Comparison of ENCODE assay signal across 16 cellular contexts in the genomic region with DNA sequence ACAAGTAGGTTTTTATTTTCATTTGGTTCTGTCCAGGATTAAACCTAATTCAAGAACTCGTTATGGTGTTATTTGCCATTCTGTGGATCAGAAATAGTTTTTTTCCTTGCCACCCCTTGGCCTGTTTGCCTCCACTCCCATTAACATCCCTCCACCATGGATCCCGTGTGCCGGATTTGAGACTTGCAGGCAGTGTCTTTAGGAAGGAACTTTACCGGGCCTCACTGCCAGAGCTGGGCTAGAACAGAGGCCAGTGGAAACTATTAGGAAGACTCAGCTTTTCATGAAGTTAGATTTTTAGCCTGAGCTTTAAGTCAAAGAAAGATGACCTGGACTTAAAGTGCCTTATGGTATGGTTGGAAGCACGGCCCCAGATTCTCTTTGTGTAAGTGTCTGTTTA. TPM values are rescaled to one million over a fixed set of nuclear protein-coding genes. Genes with fewer than 3 reads are reported as not detected.
DNase-seq lines count a peak whose midpoint lies in the region; ATAC-seq, FAIRE-seq and TF ChIP-seq lines count a peak whose summit lies in the region.
"Had no signal": no experiment of that assay in that cellular context is flagged by ENCODE, and none has a peak within 500 bp of the region (broad histone marks: within the 10 kb centered on the region; RNA-seq: fewer than 3 reads in every experiment).

No MANE protein-coding gene starts in this region.

- POLR2A ChIA-PET in T-cell (lab: Charles Lee) (no interaction called here), WTC11 (lab: Charles Lee) (interaction anchor here (2.6 kb wide), 1 partner anchor 118 kb away, joined by 7 read pairs; a partner anchor contains a TSS)

- peak overlapping the region; percentile 39 to 94 for H3K4me3 ChIP-seq in esophagus (ENCODE audit: low read depth in 1 of 2, low read length in 2 of 2)
- no peak overlapping the region for H3K4me3 ChIP-seq in small intestine (ENCODE audit: low read depth in 1 of 2, low read length in 2 of 2)

- no peak for TF ChIP-seq CTCF in WTC11 (IDR thresholded peaks at IDR 0.05)
- no peak for TF ChIP-seq CTCF in GM13976 (IDR thresholded peaks at IDR 0.05; ENCODE audit: borderline replicate concordance, control extremely low read depth, extremely low read depth, insufficient read depth, missing control alignments)

- in situ Hi-C loops in GM13976 (cut with MboI; ENCODE audit: low sequenced_read_pairs, unreplicated experiment), result no loop called here

- 88 to 93% methylated on average over 5 of the region's 5 CpGs for WGBS in esophagus, 2 donors
- WGBS in small intestine, 3 donors, result 90 to 95% (median 92%) methylated on average over 5 of the region's 5 CpGs

- no peaks in the 10 kb centered on the region for H3K9me3 ChIP-seq in esophagus (ENCODE audit: control insufficient read depth in 2 of 2, insufficient read depth in 1 of 2, low read depth in 1 of 2, low read length in 1 of 2)
- H3K9me3 ChIP-seq in small intestine (ENCODE audit: control insufficient read depth, low read depth), result no peaks in the 10 kb centered on the region
- H3K9me3 ChIP-seq: BE2C had no signal

- no peak for FAIRE-seq in small intestine (lab: Jason Lieb, UNC)
- FAIRE-seq: TTC549 had no signal

- no peak overlapping the region for H3K4me3 Mint-ChIP-seq in activated naive CD4-positive, alpha-beta T cell treated with anti-CD3 and anti-CD28 coated beads, Interleukin-2, amount 50 U/mL, for 24 hours
- peak overlapping the region in 1 of 3 donors; percentile 13 for H3K4me3 Mint-ChIP-seq in T-cell
- no peak overlapping the region for H3K4me3 Mint-ChIP-seq in WTC11
- H3K4me3 Mint-ChIP-seq: mesothelial cell of epicardium had no signal

- no peak overlapping the region for H3K27ac ChIP-seq in esophagus (ENCODE audit: low read depth in 2 of 2, low read length in 1 of 2)
- peak overlapping the region; percentile 27 for H3K27ac ChIP-seq in temporal lobe (ENCODE audit: low read depth, low read length)
- H3K27ac ChIP-seq in small intestine (ENCODE audit: low read depth in 1 of 2, low read length in 1 of 2), result no peak overlapping the region

- no peaks in the 10 kb centered on the region for H3K36me3 ChIP-seq in esophagus (ENCODE audit: control insufficient read depth in 2 of 2, insufficient read depth in 2 of 2, low read length in 1 of 2)
- H3K36me3 ChIP-seq in small intestine (ENCODE audit: control insufficient read depth in 2 of 2, insufficient read depth in 2 of 2, low read length in 2 of 2), result no peaks in the 10 kb centered on the region
- H3K36me3 ChIP-seq: BE2C had no signal

- H3K4me1 ChIP-seq in esophagus (ENCODE audit: control insufficient read depth in 2 of 2, insufficient read depth in 2 of 2, low read length in 1 of 2), result peaks cover 2 to 4% of the 10 kb centered on the region in 2 donors
- H3K4me1 ChIP-seq in small intestine (ENCODE audit: control insufficient read depth in 2 of 2, insufficient read depth in 1 of 2, low read depth in 1 of 2, low read length in 1 of 2), result peaks cover 3 to 4% of the 10 kb centered on the region in 2 donors
- H3K4me1 ChIP-seq: BE2C had no signal

- ATAC-seq in T-cell (replicated peaks in 1 of 4), result no peak
- no peak for ATAC-seq in WTC11

- DNase-seq in activated naive CD4-positive, alpha-beta T cell treated with Interleukin-2 at 50 U/mL for 16 hours, result no peak
- no peak for DNase-seq in T-cell
- no peak for DNase-seq in WTC11 (ENCODE audit: low spot score)
- no peak for DNase-seq in GM13976 (ENCODE audit: low spot score)
- no peak for DNase-seq in small intestine
- DNase-seq: BE2C; GF-D8; NCI-H1105; NCI-H446; Right ventricle myocardium superior; stimulated activated CD4-positive, alpha-beta T cell treated with anti-CD3 and anti-CD28 coated beads, Interleukin-2, amount 100 ng/mL, for 48 hours had no signal

- H3K9me3 Mint-ChIP-seq in activated naive CD4-positive, alpha-beta T cell treated with anti-CD3 and anti-CD28 coated beads, Interleukin-2, amount 50 U/mL, for 24 hours, result peaks cover 9% of the 10 kb centered on the region
- no peaks in the 10 kb centered on the region for H3K9me3 Mint-ChIP-seq in T-cell
- H3K9me3 Mint-ChIP-seq in WTC11, result no peaks in the 10 kb centered on the region
- H3K9me3 Mint-ChIP-seq: mesothelial cell of epicardium had no signal

- H3K27me3 Mint-ChIP-seq in activated naive CD4-positive, alpha-beta T cell treated with anti-CD3 and anti-CD28 coated beads, Interleukin-2, amount 50 U/mL, for 24 hours, result no peaks in the 10 kb centered on the region
- H3K27me3 Mint-ChIP-seq in T-cell (no peaks in the 10 kb centered on the region), WTC11 (ENCODE audit: low read depth) (peaks cover 20% of the 10 kb centered on the region)

- no peaks in the 10 kb centered on the region for H3K27me3 ChIP-seq in esophagus (ENCODE audit: control insufficient read depth in 1 of 2, insufficient read depth in 2 of 2, low read length in 2 of 2)
- H3K27me3 ChIP-seq in small intestine (ENCODE audit: control insufficient read depth in 2 of 2, insufficient read depth in 2 of 2, low read length in 2 of 2), result no peaks in the 10 kb centered on the region

- H3K4me1 Mint-ChIP-seq in activated naive CD4-positive, alpha-beta T cell treated with anti-CD3 and anti-CD28 coated beads, Interleukin-2, amount 50 U/mL, for 24 hours, result peaks cover 81% of the 10 kb centered on the region
- H3K4me1 Mint-ChIP-seq in T-cell (peaks cover 78 to 83% (median 83%) of the 10 kb centered on the region in 3 donors), WTC11 (peaks cover 72% of the 10 kb centered on the region)

- peaks cover 3% of the 10 kb centered on the region for H3K36me3 Mint-ChIP-seq in activated naive CD4-positive, alpha-beta T cell treated with anti-CD3 and anti-CD28 coated beads, Interleukin-2, amount 50 U/mL, for 24 hours
- no peaks in the 10 kb centered on the region for H3K36me3 Mint-ChIP-seq in T-cell
- H3K36me3 Mint-ChIP-seq in WTC11, result no peaks in the 10 kb centered on the region
- H3K36me3 Mint-ChIP-seq: mesothelial cell of epicardium had no signal

- CTCF ChIA-PET in T-cell (lab: Charles Lee), result no interaction called here
- CTCF ChIA-PET in WTC11 (lab: Charles Lee), result interaction anchor here (1.0 kb wide), 1 partner anchor 97 kb away, joined by 3 read pairs; a partner anchor contains a TSS

- H3K27ac Mint-ChIP-seq in activated naive CD4-positive, alpha-beta T cell treated with anti-CD3 and anti-CD28 coated beads, Interleukin-2, amount 50 U/mL, for 24 hours, result peak overlapping the region; percentile 57
- peak overlapping the region; percentile 4 to 62 for H3K27ac Mint-ChIP-seq in T-cell
- no peak overlapping the region for H3K27ac Mint-ChIP-seq in WTC11
- H3K27ac Mint-ChIP-seq: mesothelial cell of epicardium had no signal

TF ChIP-seq in WTC11, 78 proteins besides CTCF, POLR2A, EP300 and RAD21:
- TF ChIP-seq, protein P1, sequence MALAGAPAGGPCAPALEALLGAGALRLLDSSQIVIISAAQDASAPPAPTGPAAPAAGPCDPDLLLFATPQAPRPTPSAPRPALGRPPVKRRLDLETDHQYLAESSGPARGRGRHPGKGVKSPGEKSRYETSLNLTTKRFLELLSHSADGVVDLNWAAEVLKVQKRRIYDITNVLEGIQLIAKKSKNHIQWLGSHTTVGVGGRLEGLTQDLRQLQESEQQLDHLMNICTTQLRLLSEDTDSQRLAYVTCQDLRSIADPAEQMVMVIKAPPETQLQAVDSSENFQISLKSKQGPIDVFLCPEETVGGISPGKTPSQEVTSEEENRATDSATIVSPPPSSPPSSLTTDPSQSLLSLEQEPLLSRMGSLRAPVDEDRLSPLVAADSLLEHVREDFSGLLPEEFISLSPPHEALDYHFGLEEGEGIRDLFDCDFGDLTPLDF (CRISPR knock-in tag; IDR thresholded peaks at IDR 0.05), result no peak
- TF ChIP-seq TP53 (CRISPR knock-in tag; IDR thresholded peaks at IDR 0.05) (no peak), NR1H2 (CRISPR knock-in tag; IDR thresholded peaks at IDR 0.05) (no peak), ZNF263 (CRISPR knock-in tag; IDR thresholded peaks at IDR 0.05; ENCODE audit: low read depth) (no peak), TEAD1 (CRISPR knock-in tag; IDR thresholded peaks at IDR 0.05) (no peak), IRF2 (CRISPR knock-in tag; IDR thresholded peaks at IDR 0.05; ENCODE audit: borderline replicate concordance, low read depth) (no peak)
- TF ChIP-seq, protein P2, sequence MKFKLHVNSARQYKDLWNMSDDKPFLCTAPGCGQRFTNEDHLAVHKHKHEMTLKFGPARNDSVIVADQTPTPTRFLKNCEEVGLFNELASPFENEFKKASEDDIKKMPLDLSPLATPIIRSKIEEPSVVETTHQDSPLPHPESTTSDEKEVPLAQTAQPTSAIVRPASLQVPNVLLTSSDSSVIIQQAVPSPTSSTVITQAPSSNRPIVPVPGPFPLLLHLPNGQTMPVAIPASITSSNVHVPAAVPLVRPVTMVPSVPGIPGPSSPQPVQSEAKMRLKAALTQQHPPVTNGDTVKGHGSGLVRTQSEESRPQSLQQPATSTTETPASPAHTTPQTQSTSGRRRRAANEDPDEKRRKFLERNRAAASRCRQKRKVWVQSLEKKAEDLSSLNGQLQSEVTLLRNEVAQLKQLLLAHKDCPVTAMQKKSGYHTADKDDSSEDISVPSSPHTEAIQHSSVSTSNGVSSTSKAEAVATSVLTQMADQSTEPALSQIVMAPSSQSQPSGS (CRISPR knock-in tag; IDR thresholded peaks at IDR 0.05; ENCODE audit: borderline replicate concordance, low read depth), result no peak
TF ChIP-seq in WTC11: peak in this region for 0.

RNA-seq across cellular contexts. Expression of a gene that starts 2.4 kb away (rescaled TPM):
- total RNA-seq in T-cell, result 10 to 100 TPM; 18.9 to 24.6 (median 21.1) TPM
- 10 to 100 TPM; 19.0 to 26.1 TPM for polyA plus RNA-seq in esophagus
- total RNA-seq in temporal lobe, result 51.6 TPM
- 9.8 to 12.4 TPM (median 10.8 TPM) in 3 replicates for total RNA-seq in WTC11 (2021)
- polyA plus RNA-seq in small intestine, result 10 to 100 TPM in 1 of 3 donors, 1 to 10 TPM in 2; 7.8 to 12.5 (median 8.7) TPM

Comparison
In these comparisons a context has a peak if more than half of its experiments do, and no peak if none do; other contexts are left out.
1. H3K4me3 ChIP-seq: peak in esophagus (2 of 2); none in small intestine (0 of 2).